In genomic region chr9:133122167-133122550, GRCh38 we compare ENCODE assay signal across 8 cellular contexts. TPM values are rescaled to one million over a fixed set of nuclear protein-coding genes. Genes with fewer than 3 reads are reported as not detected.
A peak's percentile ranks its signal among the peaks of the same experiment; 100 is the strongest.
DNase-seq lines count a peak whose midpoint lies in the region; ATAC-seq and TF ChIP-seq lines count a peak whose summit lies in the region.

No MANE protein-coding gene starts in this region.

- ATAC-seq in left cardiac atrium (no peak), HG02852 (IDR thresholded peaks at IDR 0.05; ENCODE audit: unreplicated experiment) (no peak)
- ATAC-seq in natural killer cell treated with Interleukin-12 subunit alpha and Interleukin-12 subunit beta and Interleukin-15 and Interleukin-18, amount 100 ng/mL, for 72 hours: no peak

- TF ChIP-seq CTCF in left ventricle myocardium inferior (IDR thresholded peaks at IDR 0.05; ENCODE audit: borderline replicate concordance): no peak

- no peaks in the 10 kb centered on the region for H3K9me3 ChIP-seq in left ventricle myocardium inferior (replicated peaks)

- DNase-seq in left ventricle myocardium inferior (no peak), left cardiac atrium (no peak), middle frontal gyrus (ENCODE audit: extremely low spot score, low spot score) (no peak), GM19240 (ENCODE audit: insufficient read length, low spot score) (no peak)
- no peak for DNase-seq in natural killer cell treated with Interleukin-12 subunit alpha and Interleukin-12 subunit beta and Interleukin-15 and Interleukin-18, amount 100 ng/mL, for 72 hours (ENCODE audit: low spot score)

- no peaks in the 10 kb centered on the region for H3K27me3 Mint-ChIP-seq in dendritic cell treated with granulocyte-macrophage colony-stimulating factor and Interleukin-4, amounts not matched to agents 40 ng/mL and 50 ng/mL, for 4 days
- H3K27me3 Mint-ChIP-seq in natural killer cell treated with Interleukin-12 subunit alpha and Interleukin-12 subunit beta and Interleukin-15 and Interleukin-18, amount 100 ng/mL, for 72 hours: no peaks in the 10 kb centered on the region

- peak overlapping the region; percentile 74 for H3K27ac Mint-ChIP-seq in dendritic cell treated with granulocyte-macrophage colony-stimulating factor and Interleukin-4, amounts not matched to agents 40 ng/mL and 50 ng/mL, for 4 days
- peak overlapping the region; percentile 74 to 90 for H3K27ac Mint-ChIP-seq in natural killer cell treated with Interleukin-12 subunit alpha and Interleukin-12 subunit beta and Interleukin-15 and Interleukin-18, amount 100 ng/mL, for 72 hours

- H3K36me3 ChIP-seq in left ventricle myocardium inferior (no peaks in the 10 kb centered on the region), urinary bladder (ENCODE audit: insufficient read depth) (no peaks in the 10 kb centered on the region)

- H3K4me3 ChIP-seq in left ventricle myocardium inferior (no peak overlapping the region), urinary bladder (ENCODE audit: low read depth, low read length) (no peak overlapping the region)

- peaks cover 34% of the 10 kb centered on the region for H3K36me3 Mint-ChIP-seq in dendritic cell treated with granulocyte-macrophage colony-stimulating factor and Interleukin-4, amounts not matched to agents 40 ng/mL and 50 ng/mL, for 4 days (ENCODE audit: low read depth)
- H3K36me3 Mint-ChIP-seq in natural killer cell treated with Interleukin-12 subunit alpha and Interleukin-12 subunit beta and Interleukin-15 and Interleukin-18, amount 100 ng/mL, for 72 hours: no peaks in the 10 kb centered on the region

- WGBS in urinary bladder: 93% methylated on average over 5 of the region's 5 CpGs

- H3K9me3 Mint-ChIP-seq in dendritic cell treated with granulocyte-macrophage colony-stimulating factor and Interleukin-4, amounts not matched to agents 40 ng/mL and 50 ng/mL, for 4 days: no peaks in the 10 kb centered on the region
- H3K9me3 Mint-ChIP-seq in natural killer cell treated with Interleukin-12 subunit alpha and Interleukin-12 subunit beta and Interleukin-15 and Interleukin-18, amount 100 ng/mL, for 72 hours: no peaks in the 10 kb centered on the region

- H3K4me1 ChIP-seq in left ventricle myocardium inferior (peaks cover 88% of the 10 kb centered on the region), urinary bladder (ENCODE audit: insufficient read depth) (peaks cover 2% of the 10 kb centered on the region)

- no peaks in the 10 kb centered on the region for H3K27me3 ChIP-seq in left ventricle myocardium inferior (ENCODE audit: low read depth)

- no peak overlapping the region for H3K4me3 Mint-ChIP-seq in dendritic cell treated with granulocyte-macrophage colony-stimulating factor and Interleukin-4, amounts not matched to agents 40 ng/mL and 50 ng/mL, for 4 days
- H3K4me3 Mint-ChIP-seq in natural killer cell treated with Interleukin-12 subunit alpha and Interleukin-12 subunit beta and Interleukin-15 and Interleukin-18, amount 100 ng/mL, for 72 hours: peak overlapping the region; percentile 61

- peak overlapping the region; percentile 95 for H3K27ac ChIP-seq in left ventricle myocardium inferior (replicated peaks)
- H3K27ac ChIP-seq in urinary bladder (ENCODE audit: low read depth): peak overlapping the region; percentile 24

- peaks cover 81% of the 10 kb centered on the region for H3K4me1 Mint-ChIP-seq in dendritic cell treated with granulocyte-macrophage colony-stimulating factor and Interleukin-4, amounts not matched to agents 40 ng/mL and 50 ng/mL, for 4 days (ENCODE audit: low read depth)
- H3K4me1 Mint-ChIP-seq in natural killer cell treated with Interleukin-12 subunit alpha and Interleukin-12 subunit beta and Interleukin-15 and Interleukin-18, amount 100 ng/mL, for 72 hours (ENCODE audit: low read depth in 2 of 2): peaks cover 54 to 70% of the 10 kb centered on the region in 2 donors

- intact Hi-C loops in left ventricle myocardium inferior (cut with micrococcal nuclease) (no loop called here), left cardiac atrium (cut with DNase I) (no loop called here)
- intact Hi-C loops in dendritic cell treated with granulocyte-macrophage colony-stimulating factor and Interleukin-4, amounts not matched to agents 40 ng/mL and 50 ng/mL, for 4 days (cut with micrococcal nuclease): no loop called here

RNA-seq across cellular contexts. Expression of gene RALGDS, which starts 1.1 kb away (rescaled TPM):
- 24.6 TPM for total RNA-seq in left ventricle myocardium inferior
- 10 to 100 TPM; 27.0 to 29.3 TPM for total RNA-seq in left cardiac atrium
- total RNA-seq in natural killer cell treated with Interleukin-12 subunit alpha and Interleukin-12 subunit beta and Interleukin-15 and Interleukin-18, amount 100 ng/mL, for 72 hours: 100 to 1,000 TPM; 138 to 159 TPM
- 32.0 TPM for total RNA-seq in urinary bladder
- 53.9 TPM for polyA plus RNA-seq in urinary bladder

RNA-seq across cellular contexts. Expression of gene GBGT1, which starts 41.6 kb away (rescaled TPM):
- total RNA-seq in left ventricle myocardium inferior (6.3 TPM), left cardiac atrium (10 to 100 TPM; 10.8 to 12.8 TPM), urinary bladder (5.8 TPM)
- total RNA-seq in natural killer cell treated with Interleukin-12 subunit alpha and Interleukin-12 subunit beta and Interleukin-15 and Interleukin-18, amount 100 ng/mL, for 72 hours: 1 to 10 TPM; 4.1 to 7.2 TPM
- 14.2 TPM for polyA plus RNA-seq in urinary bladder
